In genomic region chr6:56959938-56960337, GRCh38 we compare ENCODE assay signal across 22 cellular contexts. TPM values are rescaled to one million over a fixed set of nuclear protein-coding genes. Genes with fewer than 3 reads are reported as not detected.
DNase-seq lines count a peak whose midpoint lies in the region; ATAC-seq, FAIRE-seq and TF ChIP-seq lines count a peak whose summit lies in the region.
"Had no signal": no experiment of that assay in that cellular context is flagged by ENCODE, and none has a peak within 500 bp of the region (broad histone marks: within the 10 kb centered on the region; RNA-seq: fewer than 3 reads in every experiment).

No MANE protein-coding gene starts in this region.

- H3K4me1 Mint-ChIP-seq in osteocyte (ENCODE audit: unreplicated experiment), result peaks cover 39% of the 10 kb centered on the region

- H3K9me3 ChIP-seq in endothelial cell of umbilical vein (replicated peaks; ENCODE audit: control insufficient read depth, insufficient read depth, low read length), result no peaks in the 10 kb centered on the region
- H3K9me3 ChIP-seq: SJSA1, thyroid gland had no signal

- no peaks in the 10 kb centered on the region for H3K27me3 ChIP-seq in endothelial cell of umbilical vein (ENCODE audit: control insufficient read depth in 2 of 2, insufficient read depth in 2 of 2, low read length in 2 of 2)
- H3K27me3 ChIP-seq: SJSA1, thyroid gland had no signal

- dilution Hi-C loops in endothelial cell of umbilical vein (cut with MboI; ENCODE audit: extremely low pct_ligation_motif_present, low sequenced_read_pairs), result no loop called here

- H3K79me2 ChIP-seq in endothelial cell of umbilical vein (ENCODE audit: control insufficient read depth, insufficient read depth, low read length), result no peaks in the 10 kb centered on the region

- no peaks in the 10 kb centered on the region for H3K27me3 Mint-ChIP-seq in osteocyte (ENCODE audit: unreplicated experiment)

- FAIRE-seq in RCC 7860 (lab: Jason Lieb, UNC) (peak; percentile 87), endothelial cell of umbilical vein (lab: Jason Lieb, UNC) (no peak)
- FAIRE-seq: GM12892, islet of Langerhans had no signal

- no peak overlapping the region for H3K4me2 ChIP-seq in endothelial cell of umbilical vein (ENCODE audit: insufficient read depth, low read length)

- no peak overlapping the region for H3K9ac ChIP-seq in endothelial cell of umbilical vein (replicated peaks; ENCODE audit: extremely low read depth, insufficient read depth, low read length)

- H3K4me3 ChIP-seq in endothelial cell of umbilical vein (replicated peaks in 1 of 3; ENCODE audit: insufficient read depth in 1 of 3, low read depth in 1 of 3, low read length in 3 of 3), result no peak overlapping the region
- H3K4me3 ChIP-seq: SJSA1, thyroid gland had no signal

- H4K20me1 ChIP-seq in endothelial cell of umbilical vein (replicated peaks; ENCODE audit: control insufficient read depth, extremely low read depth, insufficient read depth, low read length), result no peaks in the 10 kb centered on the region

- peaks cover 9% of the 10 kb centered on the region for H3K4me1 ChIP-seq in endothelial cell of umbilical vein (ENCODE audit: control insufficient read depth, extremely low read depth, insufficient read depth, low read length)

- H3K9me1 ChIP-seq in endothelial cell of umbilical vein (replicated peaks; ENCODE audit: control insufficient read depth, extremely low read depth, insufficient read depth, low read length), result no peaks in the 10 kb centered on the region

- no TSS peak for BruUV-seq in endothelial cell of umbilical vein (replicated peaks; lab: Mats Ljungman, UMichigan)

- ATAC-seq in HG02759 (IDR thresholded peaks at IDR 0.05; ENCODE audit: unreplicated experiment), result no peak
- ATAC-seq: right cardiac atrium had no signal

- peak overlapping the region; percentile 70 for H3K27ac Mint-ChIP-seq in osteocyte (ENCODE audit: unreplicated experiment)
- H3K27ac Mint-ChIP-seq: activated CD4-positive, alpha-beta T cell treated with anti-CD3 and anti-CD28 coated beads, Interleukin-2, amount 10 ng/mL, durations not matched to agents 7 days and 5 days; CD4-positive, alpha-beta T cell; H9; mesothelial cell of epicardium had no signal

- no peak overlapping the region for H3K27ac ChIP-seq in endothelial cell of umbilical vein (ENCODE audit: insufficient read depth, low read depth, low read length)
- H3K27ac ChIP-seq: SJSA1, thyroid gland had no signal

- TF ChIP-seq CTCF in endothelial cell of umbilical vein (IDR thresholded peaks at IDR 0.05; ENCODE audit: extremely low read depth in 1 of 2, insufficient read depth in 1 of 2, low read depth in 1 of 2, low read length in 2 of 2) (no peak), osteocyte (IDR thresholded peaks at IDR 0.05) (no peak)

- no peaks in the 10 kb centered on the region for H3K36me3 Mint-ChIP-seq in osteocyte (ENCODE audit: unreplicated experiment)
- H3K36me3 Mint-ChIP-seq: mesothelial cell of epicardium had no signal

- CTCF ChIA-PET in endothelial cell of umbilical vein (lab: Charles Lee), result interaction anchor here (0.7 to 2.3 kb wide), 6 partner anchors 8 to 183 kb away, joined by 3 to 9 read pairs (median 4); no protein-coding TSS in a partner anchor

- H3K36me3 ChIP-seq in endothelial cell of umbilical vein (ENCODE audit: control insufficient read depth in 2 of 2, extremely low read depth in 1 of 2, insufficient read depth in 2 of 2, low read length in 2 of 2), result no peaks in the 10 kb centered on the region
- H3K36me3 ChIP-seq: SJSA1, thyroid gland had no signal

- no peak for TF ChIP-seq POLR2A in endothelial cell of umbilical vein (IDR thresholded peaks at IDR 0.05; ENCODE audit: low read depth, low read length)

- no peak overlapping the region for H3K4me3 Mint-ChIP-seq in osteocyte (ENCODE audit: unreplicated experiment)
- H3K4me3 Mint-ChIP-seq: activated CD4-positive, alpha-beta T cell treated with anti-CD3 and anti-CD28 coated beads, Interleukin-2, amount 10 ng/mL, durations not matched to agents 7 days and 5 days; CD4-positive, alpha-beta T cell; H9; mesothelial cell of epicardium had no signal

- intact Hi-C loops in endothelial cell of umbilical vein (cut with micrococcal nuclease), result loop anchor here (10.0 kb wide), 1 partner anchor 105 kb away; no protein-coding TSS in a partner anchor

- H2AFZ ChIP-seq in endothelial cell of umbilical vein (ENCODE audit: low read depth, low read length), result no peak overlapping the region

- peak; percentile 9 for DNase-seq in GM03348 (ENCODE audit: low spot score)
- peak; percentile 28 for DNase-seq in RCC 7860 (ENCODE audit: low spot score)
- DNase-seq in endothelial cell of umbilical vein (ENCODE audit: low read depth, low spot score), result peak; percentile 33
- no peak for DNase-seq in osteocyte (ENCODE audit: extremely low spot score, unreplicated experiment)
- DNase-seq in KG1 (lab: John Stamatoyannopoulos, UW), result no peak
- DNase-seq in dermis blood vessel endothelial cell, result no peak
- DNase-seq: activated CD4-positive, alpha-beta T cell treated with anti-CD3 and anti-CD28 coated beads, Interleukin-2, amount 10 ng/mL, durations not matched to agents 7 days and 5 days; activated naive CD4-positive, alpha-beta T cell treated with anti-CD3 and anti-CD28 coated beads, Interleukin-2, amount 50 U/mL, for 16 hours; activated T-cell treated with anti-CD3 and anti-CD28 coated beads for 4 hours; CD4-positive, alpha-beta T cell; central memory CD4-positive, alpha-beta T cell; H9; NCI-H1436; NCI-H2227 treated with DMSO at 0.1 percent for 48 hours; right cardiac atrium; stimulated activated CD4-positive, alpha-beta T cell treated with anti-CD3 and anti-CD28 coated beads, Interleukin-2, amount 100 ng/mL, for 48 hours; thyroid gland had no signal

- POLR2A ChIA-PET in endothelial cell of umbilical vein (lab: Charles Lee), result no interaction called here

- H3K9me3 Mint-ChIP-seq in osteocyte (ENCODE audit: unreplicated experiment), result no peaks in the 10 kb centered on the region
- H3K9me3 Mint-ChIP-seq: activated CD4-positive, alpha-beta T cell treated with anti-CD3 and anti-CD28 coated beads, Interleukin-2, amount 10 ng/mL, durations not matched to agents 7 days and 5 days; CD4-positive, alpha-beta T cell; H9; mesothelial cell of epicardium had no signal

TF ChIP-seq in endothelial cell of umbilical vein, 7 proteins besides CTCF, POLR2A, EP300 and RAD21:
- TF ChIP-seq MYC (IDR thresholded peaks at IDR 0.05; ENCODE audit: low read depth, low read length) (no peak), FOS (IDR thresholded peaks at IDR 0.05; ENCODE audit: borderline replicate concordance, insufficient read depth, low read length) (peak; percentile 84), POLR2AphosphoS5 (IDR thresholded peaks at IDR 0.05; ENCODE audit: insufficient read depth, low read depth, low read length) (no peak), JUN (IDR thresholded peaks at IDR 0.05; ENCODE audit: borderline replicate concordance, insufficient read depth, insufficient read length, low read depth) (peak; percentile 12)
- TF ChIP-seq, protein P1, sequence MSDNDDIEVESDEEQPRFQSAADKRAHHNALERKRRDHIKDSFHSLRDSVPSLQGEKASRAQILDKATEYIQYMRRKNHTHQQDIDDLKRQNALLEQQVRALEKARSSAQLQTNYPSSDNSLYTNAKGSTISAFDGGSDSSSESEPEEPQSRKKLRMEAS (IDR thresholded peaks at IDR 0.05; ENCODE audit: insufficient read depth, insufficient read length), result no peak
TF ChIP-seq in endothelial cell of umbilical vein: peak in this region for 2.

RNA-seq across cellular contexts. Expression of gene BEND6, which starts 5.0 kb away (rescaled TPM):
- total RNA-seq in endothelial cell of umbilical vein, result 0.35 and 0.66 TPM in 2 replicates
- 0.13 and 0.15 TPM in 2 replicates for polyA plus RNA-seq in endothelial cell of umbilical vein
- 0.37 and 0.38 TPM in 2 replicates for polyA plus RNA-seq in endothelial cell of umbilical vein (2011; cell fraction: cytosol; rRNA removed)
- 0.40 and 0.43 TPM in 2 replicates for polyA plus RNA-seq in endothelial cell of umbilical vein (2011; cell fraction: nucleus; rRNA removed)
- 1.1 and 1.4 TPM in 2 replicates for polyA plus RNA-seq in endothelial cell of umbilical vein (2012)
- polyA minus RNA-seq in endothelial cell of umbilical vein, result not detected in 2 replicates
- 0.31 TPM for polyA minus RNA-seq in endothelial cell of umbilical vein (2011; cell fraction: cytosol; rRNA and poly(A)+ RNA removed)
- polyA minus RNA-seq in endothelial cell of umbilical vein (2011; cell fraction: nucleus; rRNA and poly(A)+ RNA removed), result 0.14 TPM in 1 of 2 replicates, not detected in the other
- 7.0 and 9.2 TPM in 2 replicates for total RNA-seq in osteocyte
- total RNA-seq in dermis blood vessel endothelial cell, result 0.14 and 0.34 TPM in 2 replicates
- total RNA-seq: activated CD4-positive, alpha-beta T cell treated with anti-CD3 and anti-CD28 coated beads, Interleukin-2, amount 10 ng/mL, durations not matched to agents 7 days and 5 days; CD4-positive, alpha-beta T cell had no signal

Comparison
In these comparisons a context has a peak if more than half of its experiments do, and no peak if none do; other contexts are left out.
1. DNase-seq: peak in GM03348 (single experiment), RCC 7860 (single experiment) and endothelial cell of umbilical vein (single experiment); none in osteocyte (single experiment), KG1 (single experiment) and dermis blood vessel endothelial cell (single experiment).